Comparison of ENCODE assay signal across 1 cellular context in genomic region chr4:1346781-1347409, GRCh38.
A peak's percentile ranks its signal among the peaks of the same experiment; 100 is the strongest.
TF ChIP-seq lines count a peak whose summit lies in the region.

TSS of gene UVSSA (plus strand) at chr4:1347208. CDS start at chr4:1348092, 884 bp downstream.

TF ChIP-seq in GM12878, 131 proteins besides CTCF, POLR2A, EP300 and RAD21 (continued from another document):
- TF ChIP-seq, protein P1, sequence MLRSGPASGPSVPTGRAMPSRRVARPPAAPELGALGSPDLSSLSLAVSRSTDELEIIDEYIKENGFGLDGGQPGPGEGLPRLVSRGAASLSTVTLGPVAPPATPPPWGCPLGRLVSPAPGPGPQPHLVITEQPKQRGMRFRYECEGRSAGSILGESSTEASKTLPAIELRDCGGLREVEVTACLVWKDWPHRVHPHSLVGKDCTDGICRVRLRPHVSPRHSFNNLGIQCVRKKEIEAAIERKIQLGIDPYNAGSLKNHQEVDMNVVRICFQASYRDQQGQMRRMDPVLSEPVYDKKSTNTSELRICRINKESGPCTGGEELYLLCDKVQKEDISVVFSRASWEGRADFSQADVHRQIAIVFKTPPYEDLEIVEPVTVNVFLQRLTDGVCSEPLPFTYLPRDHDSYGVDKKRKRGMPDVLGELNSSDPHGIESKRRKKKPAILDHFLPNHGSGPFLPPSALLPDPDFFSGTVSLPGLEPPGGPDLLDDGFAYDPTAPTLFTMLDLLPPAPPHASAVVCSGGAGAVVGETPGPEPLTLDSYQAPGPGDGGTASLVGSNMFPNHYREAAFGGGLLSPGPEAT (IDR thresholded peaks at IDR 0.05; ENCODE audit: low read depth): peak; percentile 90
- TF ChIP-seq TBL1XR1 (IDR thresholded peaks at IDR 0.05; ENCODE audit: low read depth, low read length) (peak; percentile 28; the same call in 1 of the 2 replicates), USF2 (IDR thresholded peaks at IDR 0.05; ENCODE audit: borderline replicate concordance, low read depth, low read length) (peak; percentile 83), RFX5 (IDR thresholded peaks at IDR 0.05; ENCODE audit: low read depth, low read length) (0 out of 2 replicates have a peak, but pooled peaks have one; percentile 23), CREM (IDR thresholded peaks at IDR 0.05; ENCODE audit: low read depth) (peak; percentile 88)
